ENCODE assay signal across 8 cellular contexts in the genomic region with DNA sequence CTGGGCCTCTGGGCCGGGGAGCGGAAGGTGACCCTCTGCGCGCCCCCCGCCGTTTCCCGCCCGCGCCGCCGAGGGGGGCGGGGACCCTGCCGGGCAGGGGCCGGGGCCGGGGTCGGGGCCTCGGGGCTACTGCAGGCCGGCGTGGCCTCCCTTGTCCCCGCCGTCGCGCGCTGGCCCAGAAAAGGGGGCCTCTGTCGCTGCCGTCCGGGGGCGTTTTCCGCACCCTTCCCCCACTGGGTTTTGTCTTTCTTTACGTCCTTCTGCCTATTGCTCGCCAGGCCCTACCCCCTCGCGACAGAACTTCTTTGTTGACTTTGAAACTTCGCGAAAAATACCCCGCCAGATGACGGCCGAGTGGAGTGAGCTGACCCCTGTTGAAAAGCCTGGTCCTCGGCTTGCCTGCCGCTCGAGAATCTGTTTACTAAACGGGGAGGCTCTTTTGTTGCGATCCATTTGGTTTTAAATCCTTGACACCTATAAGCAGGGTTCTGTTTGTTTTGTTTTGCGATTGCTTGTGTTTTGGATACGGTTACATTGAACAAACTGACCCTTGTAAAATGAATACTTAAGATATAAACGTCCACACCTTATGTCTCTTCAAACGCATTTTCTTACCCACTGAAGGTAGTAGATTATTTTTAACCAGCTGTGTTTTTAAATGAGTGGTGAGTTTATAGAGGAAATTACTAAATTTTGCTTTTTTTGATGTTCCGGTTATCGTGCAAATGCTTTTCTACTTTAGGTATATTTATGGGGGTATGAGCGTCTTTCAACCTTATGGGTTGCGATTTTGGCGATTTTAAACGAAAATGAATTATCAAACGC. TPM values are rescaled to one million over a fixed set of nuclear protein-coding genes. Genes with fewer than 3 reads are reported as not detected.
DNase-seq lines count a peak whose midpoint lies in the region; ATAC-seq and TF ChIP-seq lines count a peak whose summit lies in the region.

No MANE protein-coding gene starts in this region.

- TF ChIP-seq CTCF in GM12875 (IDR thresholded peaks at IDR 0.05; ENCODE audit: borderline replicate concordance, insufficient read depth, low read depth, low read length): no peak

- POLR2A ChIA-PET in HEK293T (lab: Yijun Ruan, JAX): interaction anchor here (0.6 to 2.6 kb wide), 39 partner anchors 10 to 946 kb away, joined by 3 to 34 read pairs (median 5); partner anchors contain the start of gene ROPN1L

- peak overlapping the region; percentile 99 for H3K27ac Mint-ChIP-seq in stimulated activated memory B cell treated with anti-CD40 and anti-IgM and Interleukin-4, amounts not matched to agents 10 μg/mL and 1 μg/mL and 100 μg/mL, for 72 hours

- ATAC-seq in stimulated activated memory B cell treated with anti-CD40 and anti-IgM and Interleukin-4, amounts not matched to agents 10 μg/mL and 1 μg/mL and 100 μg/mL, for 72 hours: peak; percentile 31

- peak overlapping the region; percentile 59 for H3K4me3 ChIP-seq in GM12875 (ENCODE audit: low read depth, low read length)

- peaks cover 30% of the 10 kb centered on the region for H3K4me1 Mint-ChIP-seq in stimulated activated memory B cell treated with anti-CD40 and anti-IgM and Interleukin-4, amounts not matched to agents 10 μg/mL and 1 μg/mL and 100 μg/mL, for 72 hours

- H3K36me3 Mint-ChIP-seq in stimulated activated memory B cell treated with anti-CD40 and anti-IgM and Interleukin-4, amounts not matched to agents 10 μg/mL and 1 μg/mL and 100 μg/mL, for 72 hours: peaks cover 6% of the 10 kb centered on the region

- peak overlapping the region; percentile 100 for H3K4me3 Mint-ChIP-seq in stimulated activated memory B cell treated with anti-CD40 and anti-IgM and Interleukin-4, amounts not matched to agents 10 μg/mL and 1 μg/mL and 100 μg/mL, for 72 hours

- no peaks in the 10 kb centered on the region for H3K9me3 Mint-ChIP-seq in stimulated activated memory B cell treated with anti-CD40 and anti-IgM and Interleukin-4, amounts not matched to agents 10 μg/mL and 1 μg/mL and 100 μg/mL, for 72 hours

- H3K27me3 Mint-ChIP-seq in stimulated activated memory B cell treated with anti-CD40 and anti-IgM and Interleukin-4, amounts not matched to agents 10 μg/mL and 1 μg/mL and 100 μg/mL, for 72 hours: no peaks in the 10 kb centered on the region

- DNase-seq in HEK293T (ENCODE audit: extremely low spot score) (peak; percentile 20), NCI-H146 (lab: John Stamatoyannopoulos, UW) (peak; percentile 56), dermis blood vessel endothelial cell (peak; percentile 60), medulla oblongata (ENCODE audit: extremely low spot score) (peak; percentile 48), MV-4-11 (lab: John Stamatoyannopoulos, UW) (no peak)
- peak; percentile 21 for DNase-seq in activated CD4-positive, CD25-positive, alpha-beta regulatory T cell treated with anti-CD3 and anti-CD28 coated beads, Interleukin-2, amount 50 U/mL, for 16 hours (ENCODE audit: low read depth, low spot score)

- CTCF ChIA-PET in HEK293T (lab: Yijun Ruan, JAX): interaction anchor here (1.3 to 1.6 kb wide), 1 partner anchor 70 kb away, joined by 4 to 5 read pairs; no protein-coding TSS in a partner anchor

TF ChIP-seq in HEK293T, 16 proteins besides CTCF, POLR2A, EP300 and RAD21:
- TF ChIP-seq FOXA1 (IDR thresholded peaks at IDR 0.05) (no peak), ZNF384 (IDR thresholded peaks at IDR 0.05) (no peak), SP1 (IDR thresholded peaks at IDR 0.05) (no peak), PKNOX1 (IDR thresholded peaks at IDR 0.05) (no peak), TARDBP (IDR thresholded peaks at IDR 0.05) (no peak), L3MBTL2 (conservative IDR thresholded peaks at IDR 0.05) (no peak; the same call in 1 of the 2 replicates), BHLHE40 (IDR thresholded peaks at IDR 0.05; ENCODE audit: borderline replicate concordance) (no peak), ARNT (IDR thresholded peaks at IDR 0.05) (no peak), FOXM1 (IDR thresholded peaks at IDR 0.05; ENCODE audit: borderline replicate concordance) (no peak), HDGF (IDR thresholded peaks at IDR 0.05; ENCODE audit: borderline replicate concordance) (no peak), ELF4 (IDR thresholded peaks at IDR 0.05) (no peak), LEF1 (IDR thresholded peaks at IDR 0.05; ENCODE audit: borderline replicate concordance) (no peak), NFRKB (IDR thresholded peaks at IDR 0.05) (no peak), FOXK2 (IDR thresholded peaks at IDR 0.05) (no peak), CTBP1 (IDR thresholded peaks at IDR 0.05; ENCODE audit: borderline replicate concordance) (no peak), SUZ12 (IDR thresholded peaks at IDR 0.05) (no peak)

RNA-seq across cellular contexts. Expression of gene MARCHF6, which starts 0.8 kb away (rescaled TPM):
- total RNA-seq in dermis blood vessel endothelial cell: 63.8 and 116 TPM in 2 replicates

RNA-seq across cellular contexts. Expression of gene CMBL, which starts 46.6 kb away (rescaled TPM):
- 3.6 and 6.3 TPM in 2 replicates for total RNA-seq in dermis blood vessel endothelial cell
